Comparison of ENCODE assay signal across 24 cellular contexts in genomic region chr7:135601182-135601581, GRCh38. TPM values are rescaled to one million over a fixed set of nuclear protein-coding genes. Genes with fewer than 3 reads are reported as not detected.
DNase-seq lines count a peak whose midpoint lies in the region; ATAC-seq and TF ChIP-seq lines count a peak whose summit lies in the region.
"Had no signal": no experiment of that assay in that cellular context is flagged by ENCODE, and none has a peak within 500 bp of the region (broad histone marks: within the 10 kb centered on the region; RNA-seq: fewer than 3 reads in every experiment).

No MANE protein-coding gene starts in this region.

- no peaks in the 10 kb centered on the region for H3K27me3 Mint-ChIP-seq in activated CD4-positive, alpha-beta T cell treated with anti-CD3 and anti-CD28 coated beads for 36 hours

- no peak overlapping the region for H4K91ac ChIP-seq in mesenchymal stem cell (ENCODE audit: low read length)

- no peak overlapping the region for H2BK5ac ChIP-seq in mesenchymal stem cell (ENCODE audit: low read depth, low read length, poor library complexity, severe bottlenecking)

- H2BK15ac ChIP-seq in mesenchymal stem cell (ENCODE audit: low read depth, poor library complexity, severe bottlenecking) = no peak overlapping the region

- no peak overlapping the region for H3K4ac ChIP-seq in mesenchymal stem cell (ENCODE audit: low read depth in 1 of 2, low read length in 2 of 2)

- H3K9me3 Mint-ChIP-seq in activated CD4-positive, alpha-beta T cell treated with anti-CD3 and anti-CD28 coated beads for 36 hours (ENCODE audit: low read depth) = no peaks in the 10 kb centered on the region
- H3K9me3 Mint-ChIP-seq: neural crest cell had no signal

- no peak overlapping the region for H4K8ac ChIP-seq in mesenchymal stem cell (ENCODE audit: low read length)

- no peak overlapping the region for H3K4me3 Mint-ChIP-seq in activated CD4-positive, alpha-beta T cell treated with anti-CD3 and anti-CD28 coated beads for 36 hours
- H3K4me3 Mint-ChIP-seq: neural crest cell had no signal

- H3K36me3 Mint-ChIP-seq in activated CD4-positive, alpha-beta T cell treated with anti-CD3 and anti-CD28 coated beads for 36 hours (ENCODE audit: low read depth) = peaks cover 44% of the 10 kb centered on the region

- no peak overlapping the region for H3K23ac ChIP-seq in mesenchymal stem cell (ENCODE audit: low read length in 2 of 2)

- CTCF ChIA-PET in activated CD4-positive, alpha-beta T cell treated with anti-CD3 and anti-CD28 coated beads for 36 hours (lab: Charles Lee) = interaction anchor here (0.9 to 1.4 kb wide), 2 partner anchors 15 to 26 kb away, joined by 3 read pairs; no protein-coding TSS in a partner anchor

- no peak overlapping the region for H3K4me3 ChIP-seq in epithelial cell of esophagus (ENCODE audit: low read length)
- no peak overlapping the region for H3K4me3 ChIP-seq in mesenchymal stem cell (ENCODE audit: insufficient read depth in 1 of 2, low read depth in 1 of 2, low read length in 2 of 2)
- no peak overlapping the region for H3K4me3 ChIP-seq in vagina
- H3K4me3 ChIP-seq: ascending aorta, coronary artery, left lung, mucosa of descending colon, PC-9, SJSA1, spleen had no signal

- H3K79me1 ChIP-seq in mesenchymal stem cell (replicated peaks; ENCODE audit: low read length, poor library complexity, severe bottlenecking) = peaks cover 3% of the 10 kb centered on the region

- intact Hi-C loops in activated CD4-positive, alpha-beta T cell treated with anti-CD3 and anti-CD28 coated beads for 36 hours (cut with DNase I, micrococcal nuclease) = loop anchor here in 1 of 2 experiments (2.0 kb wide), 1 partner anchor 20 kb away; no protein-coding TSS in a partner anchor
- intact Hi-C loops in vagina (cut with DNase I) = no loop called here

- peak; percentile 68 for ATAC-seq in activated CD4-positive, alpha-beta T cell treated with anti-CD3 and anti-CD28 coated beads for 36 hours
- ATAC-seq: left lung, mucosa of descending colon had no signal

- H3K18ac ChIP-seq in mesenchymal stem cell (ENCODE audit: low read depth in 1 of 2, low read length in 2 of 2) = no peak overlapping the region

- no peaks in the 10 kb centered on the region for H3K9me3 ChIP-seq in mesenchymal stem cell (ENCODE audit: control insufficient read depth, low read length)
- H3K9me3 ChIP-seq in vagina = no peaks in the 10 kb centered on the region
- H3K9me3 ChIP-seq: ascending aorta, BE2C, left lung, mucosa of descending colon, SJSA1, spleen had no signal

- POLR2A ChIA-PET in activated CD4-positive, alpha-beta T cell treated with anti-CD3 and anti-CD28 coated beads for 36 hours (lab: Charles Lee) = no interaction called here

- H2BK120ac ChIP-seq in mesenchymal stem cell (ENCODE audit: low read depth, low read length) = no peak overlapping the region

- no peak overlapping the region for H2AK5ac ChIP-seq in mesenchymal stem cell (ENCODE audit: low read length, severe bottlenecking)

- no peak overlapping the region for H2AFZ ChIP-seq in mesenchymal stem cell (ENCODE audit: low read depth, low read length)
- H2AFZ ChIP-seq: PC-9 had no signal

- H3K27ac ChIP-seq in mesenchymal stem cell (ENCODE audit: low read length, poor library complexity, severe bottlenecking) (no peak overlapping the region), vagina (no peak overlapping the region)
- H3K27ac ChIP-seq: 22Rv1, ascending aorta, coronary artery, left lung, PC-9, SJSA1, spleen had no signal

- H3K9ac ChIP-seq in mesenchymal stem cell (ENCODE audit: low read length) = peak overlapping the region; percentile 7

- peak overlapping the region; percentile 63 for H3K27ac Mint-ChIP-seq in activated CD4-positive, alpha-beta T cell treated with anti-CD3 and anti-CD28 coated beads for 36 hours

- no peak for DNase-seq in activated CD4-positive, alpha-beta T cell treated with anti-CD3 and anti-CD28 coated beads for 36 hours
- DNase-seq in activated CD4-positive, alpha-beta T cell treated with anti-CD3 and anti-CD28 coated beads for 4 hours = no peak
- DNase-seq in RKO (ENCODE audit: low spot score) (peak; percentile 31), epithelial cell of esophagus (ENCODE audit: low read depth) (peak; percentile 58), mesenchymal stem cell (peak; percentile 14), amygdala (lab: John Stamatoyannopoulos, UW) (no peak), vagina (ENCODE audit: extremely low spot score in 2 of 2) (no peak), amniotic stem cell (lab: John Stamatoyannopoulos, UW) (no peak)
- DNase-seq: activated CD4-positive, CD25-positive, alpha-beta regulatory T cell; activated effector memory CD4-positive, alpha-beta T cell treated with anti-CD3 and anti-CD28 coated beads, Interleukin-2, amount 50 U/mL, for 16 hours; BE2C; left lung; mucosa of descending colon; MV-4-11; NCI-H187; PC-9; spleen; stimulated activated CD4-positive, alpha-beta T cell treated with anti-CD3 and anti-CD28 coated beads, Interleukin-4, amount 100 ng/mL, for 4 hours; T-helper 9 cell had no signal

- H3K36me3 ChIP-seq in mesenchymal stem cell (ENCODE audit: control insufficient read depth in 1 of 2, insufficient read depth in 2 of 2, low read depth in 1 of 2, low read length in 2 of 2) (peaks cover 9 to 43% of the 10 kb centered on the region in 2 experiments), vagina (peaks cover 2 to 35% of the 10 kb centered on the region in 2 donors)

- no peak for TF ChIP-seq POLR2A in vagina (IDR thresholded peaks at IDR 0.05)

- H3K27me3 ChIP-seq in mesenchymal stem cell (ENCODE audit: control insufficient read depth in 1 of 2, insufficient read depth in 1 of 2, low read length in 2 of 2) (no peaks in the 10 kb centered on the region), vagina (no peaks in the 10 kb centered on the region)
- H3K27me3 ChIP-seq: ascending aorta, BE2C, left lung, SJSA1, spleen had no signal

- H3K4me1 Mint-ChIP-seq in activated CD4-positive, alpha-beta T cell treated with anti-CD3 and anti-CD28 coated beads for 36 hours = peaks cover 3% of the 10 kb centered on the region
- H3K4me1 Mint-ChIP-seq: neural crest cell had no signal

- H2BK12ac ChIP-seq in mesenchymal stem cell (ENCODE audit: low read length in 2 of 2) = no peak overlapping the region

- TF ChIP-seq CTCF in epithelial cell of esophagus (IDR thresholded peaks at IDR 0.05; ENCODE audit: insufficient read depth, low read depth, low read length, missing control alignments) (no peak), vagina (IDR thresholded peaks at IDR 0.05) (no peak)

- no peak overlapping the region for H3K4me2 ChIP-seq in mesenchymal stem cell (ENCODE audit: low read length, poor library complexity, severe bottlenecking)
- H3K4me2 ChIP-seq: PC-9 had no signal

- no peak overlapping the region for H3K14ac ChIP-seq in mesenchymal stem cell (ENCODE audit: low read length in 2 of 2)

- H3K4me1 ChIP-seq in mesenchymal stem cell (ENCODE audit: control insufficient read depth, insufficient read depth, low read depth, low read length) (no peaks in the 10 kb centered on the region), vagina (peaks cover 9% of the 10 kb centered on the region)
- H3K4me1 ChIP-seq: ascending aorta, left lung, SJSA1, spleen had no signal

RNA-seq across cellular contexts. Expression of gene NUP205, which starts 43.5 kb away (rescaled TPM):
- 100 to 1,000 TPM; 150 to 165 TPM for total RNA-seq in activated CD4-positive, alpha-beta T cell treated with anti-CD3 and anti-CD28 coated beads for 36 hours
- 20.3 TPM for polyA plus RNA-seq in mesenchymal stem cell (2013, experiment 1 of 2)
- 23.8 TPM for polyA plus RNA-seq in mesenchymal stem cell (2013, experiment 2 of 2)
- total RNA-seq in vagina = 28.2 TPM

Comparison
In these comparisons a context has a peak if more than half of its experiments do, and no peak if none do; other contexts are left out.
1. DNase-seq: peak in RKO (single experiment), epithelial cell of esophagus (single experiment) and mesenchymal stem cell (single experiment); none in activated CD4-positive, alpha-beta T cell treated with anti-CD3 and anti-CD28 coated beads for 36 hours (single experiment), activated CD4-positive, alpha-beta T cell treated with anti-CD3 and anti-CD28 coated beads for 4 hours (0 of 2), amygdala (0 of 56), vagina (0 of 2) and amniotic stem cell (single experiment).